In the genomic region with DNA sequence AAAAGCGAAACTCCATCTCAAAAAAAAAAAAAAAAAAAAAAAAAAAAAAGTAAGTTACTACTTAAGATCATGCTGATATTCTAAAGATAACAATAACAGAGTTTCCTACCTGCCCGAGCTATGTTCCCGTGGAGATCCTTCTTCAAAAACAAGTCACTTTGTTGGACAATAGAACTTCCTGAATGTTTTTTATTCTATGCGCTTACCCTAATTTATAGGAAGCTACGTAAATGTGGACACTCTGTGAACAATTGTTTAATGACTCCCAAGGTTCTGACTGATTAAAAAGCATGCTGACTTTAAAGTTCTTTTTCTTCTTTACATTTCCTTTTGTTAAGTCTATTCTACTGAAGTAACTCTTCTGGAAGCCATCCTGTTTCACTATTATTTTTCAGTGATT, we compare ENCODE assay signal across 22 cellular contexts.
"Had no signal": no experiment of that assay in that cellular context is flagged by ENCODE, and none has a peak within 500 bp of the region (broad histone marks: within the 10 kb centered on the region; RNA-seq: fewer than 3 reads in every experiment).

No MANE protein-coding gene starts in this region.

- H3K36me3 Mint-ChIP-seq: activated CD4-positive, alpha-beta memory T cell treated with anti-CD3 and anti-CD28 coated beads for 36 hours; activated naive CD8-positive, alpha-beta T cell treated with anti-CD3 and anti-CD28 coated beads for 36 hours; stimulated activated memory B cell treated with anti-CD40 and anti-IgM and Interleukin-4, amounts not matched to agents 10 μg/mL and 1 μg/mL and 100 μg/mL, for 72 hours had no signal

- H3K27ac Mint-ChIP-seq: activated B cell treated with CpG ODN at 0.5 μM for 24 hours; activated CD4-positive, alpha-beta memory T cell treated with anti-CD3 and anti-CD28 coated beads for 36 hours; activated naive CD8-positive, alpha-beta T cell treated with anti-CD3 and anti-CD28 coated beads for 36 hours; nephron progenitor cell; stimulated activated memory B cell treated with anti-CD40 and anti-IgM and Interleukin-4, amounts not matched to agents 10 μg/mL and 1 μg/mL and 100 μg/mL, for 72 hours had no signal

- DNase-seq: activated B cell treated with CpG ODN at 0.5 μM for 24 hours; activated CD4-positive, alpha-beta memory T cell treated with anti-CD3 and anti-CD28 coated beads for 36 hours; activated CD4-positive, alpha-beta T cell treated with anti-CD3 and anti-CD28 coated beads for 4 hours; activated naive CD4-positive, alpha-beta T cell treated with Interleukin-2 at 50 U/mL for 16 hours; activated naive CD8-positive, alpha-beta T cell treated with anti-CD3 and anti-CD28 coated beads for 36 hours; activated T-cell treated with anti-CD3 and anti-CD28 coated beads, Interleukin-2, amount 50 U/mL, for 48 hours; colonic mucosa; erythroblast; foreskin fibroblast; hippocampal formation; mesenchymal stem cell; mucosa of descending colon; nephron progenitor cell; nucleus accumbens; small intestine; stimulated activated CD4-positive, alpha-beta T cell treated with anti-CD3 and anti-CD28 coated beads, Interleukin-15, amount 100 ng/mL, for 24 hours; stomach; T-helper 9 cell; trophoblast cell had no signal

- H3K36me3 ChIP-seq: colonic mucosa, stomach, vagina had no signal

- H3K4me3 ChIP-seq: colonic mucosa, mucosa of descending colon, stomach, vagina had no signal

- H3K27me3 ChIP-seq: colonic mucosa, stomach, vagina had no signal

- H3K9me3 ChIP-seq: colonic mucosa, mucosa of descending colon, stomach, vagina had no signal

- H3K9me3 Mint-ChIP-seq: activated B cell treated with CpG ODN at 0.5 μM for 24 hours; activated CD4-positive, alpha-beta memory T cell treated with anti-CD3 and anti-CD28 coated beads for 36 hours; activated naive CD8-positive, alpha-beta T cell treated with anti-CD3 and anti-CD28 coated beads for 36 hours; stimulated activated memory B cell treated with anti-CD40 and anti-IgM and Interleukin-4, amounts not matched to agents 10 μg/mL and 1 μg/mL and 100 μg/mL, for 72 hours had no signal

- H3K27ac ChIP-seq: colonic mucosa, vagina had no signal

- ATAC-seq: mucosa of descending colon; sciatic nerve; stimulated activated memory B cell treated with anti-CD40 and anti-IgM and Interleukin-4, amounts not matched to agents 10 μg/mL and 1 μg/mL and 100 μg/mL, for 72 hours had no signal

- H3K27me3 Mint-ChIP-seq: activated B cell treated with CpG ODN at 0.5 μM for 24 hours had no signal

- H3K4me3 Mint-ChIP-seq: activated B cell treated with CpG ODN at 0.5 μM for 24 hours; activated CD4-positive, alpha-beta memory T cell treated with anti-CD3 and anti-CD28 coated beads for 36 hours; activated naive CD8-positive, alpha-beta T cell treated with anti-CD3 and anti-CD28 coated beads for 36 hours; nephron progenitor cell; stimulated activated memory B cell treated with anti-CD40 and anti-IgM and Interleukin-4, amounts not matched to agents 10 μg/mL and 1 μg/mL and 100 μg/mL, for 72 hours had no signal
